In the genomic region with DNA sequence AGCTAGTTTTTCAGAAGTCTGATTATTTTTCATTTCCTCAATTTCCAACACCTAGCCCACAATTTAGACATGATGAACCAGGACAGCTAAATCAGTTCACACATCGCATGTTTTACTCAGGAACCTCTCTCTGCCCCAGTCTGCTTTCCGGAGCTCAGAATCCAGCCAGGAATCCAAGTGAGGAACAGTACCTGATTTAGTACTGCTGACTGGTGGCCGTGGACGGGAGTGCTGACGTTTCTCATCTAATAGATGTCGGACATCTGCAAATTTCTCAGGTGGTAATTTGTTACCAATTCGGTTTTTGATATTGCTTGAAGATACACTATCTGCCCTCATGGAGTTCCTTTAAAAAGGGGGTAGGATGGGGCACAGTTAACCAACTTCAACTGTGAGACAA, we compare ENCODE assay signal across 34 cellular contexts. TPM values are rescaled to one million over a fixed set of nuclear protein-coding genes. Genes with fewer than 3 reads are reported as not detected.
DNase-seq lines count a peak whose midpoint lies in the region; ATAC-seq and TF ChIP-seq lines count a peak whose summit lies in the region.
"Had no signal": no experiment of that assay in that cellular context is flagged by ENCODE, and none has a peak within 500 bp of the region (broad histone marks: within the 10 kb centered on the region; RNA-seq: fewer than 3 reads in every experiment).

No MANE protein-coding gene starts in this region.

- H3K36me3 ChIP-seq in cardiac muscle cell: peaks cover 90% of the 10 kb centered on the region
- peaks cover 60% of the 10 kb centered on the region for H3K36me3 ChIP-seq in brain microvascular endothelial cell (replicated peaks)
- peaks cover 3% of the 10 kb centered on the region for H3K36me3 ChIP-seq in kidney epithelial cell (ENCODE audit: control insufficient read depth, insufficient read depth, low read length)

- POLR2A ChIA-PET in naive thymus-derived CD8-positive, alpha-beta T cell (lab: Charles Lee): no interaction called here

- peaks cover 4 to 90% (median 31%) of the 10 kb centered on the region in 3 donors for H3K36me3 Mint-ChIP-seq in naive thymus-derived CD8-positive, alpha-beta T cell

- no peaks in the 10 kb centered on the region for H3K4me1 ChIP-seq in cardiac muscle cell (ENCODE audit: low read depth)
- H3K4me1 ChIP-seq: pancreas, Peyer's patch had no signal

- H3K27me3 ChIP-seq in cardiac muscle cell (no peaks in the 10 kb centered on the region), brain microvascular endothelial cell (replicated peaks) (no peaks in the 10 kb centered on the region), kidney epithelial cell (ENCODE audit: control insufficient read depth, insufficient read depth, low read length) (no peaks in the 10 kb centered on the region)
- H3K27me3 ChIP-seq: pancreas, Peyer's patch, testis had no signal

- no peaks in the 10 kb centered on the region for H3K9me3 Mint-ChIP-seq in naive thymus-derived CD8-positive, alpha-beta T cell
- H3K9me3 Mint-ChIP-seq: activated CD4-positive, alpha-beta memory T cell treated with anti-CD3 and anti-CD28 coated beads for 36 hours; activated T-cell treated with anti-CD3 and anti-CD28 coated beads, Interleukin-2, amount 50 U/mL, for 72 hours; CD4-positive, alpha-beta T cell; effector memory CD8-positive, alpha-beta T cell; nephron progenitor cell; T-helper 2 cell treated with Interferon-gamma antibody and Interleukin-4, amounts not matched to agents 5 μg/mL and 100 μg/mL, for 36 hours had no signal

- no peak overlapping the region for H3K4me3 Mint-ChIP-seq in naive thymus-derived CD8-positive, alpha-beta T cell
- H3K4me3 Mint-ChIP-seq: activated CD4-positive, alpha-beta memory T cell treated with anti-CD3 and anti-CD28 coated beads for 36 hours; activated T-cell treated with anti-CD3 and anti-CD28 coated beads, Interleukin-2, amount 50 U/mL, for 72 hours; CD4-positive, alpha-beta T cell; effector memory CD8-positive, alpha-beta T cell; nephron progenitor cell; T-helper 2 cell treated with Interferon-gamma antibody and Interleukin-4, amounts not matched to agents 5 μg/mL and 100 μg/mL, for 36 hours had no signal

- peak overlapping the region in 1 of 10 donors; percentile 16 for H3K27ac Mint-ChIP-seq in naive thymus-derived CD8-positive, alpha-beta T cell
- H3K27ac Mint-ChIP-seq: activated CD4-positive, alpha-beta memory T cell treated with anti-CD3 and anti-CD28 coated beads for 36 hours; activated T-cell treated with anti-CD3 and anti-CD28 coated beads, Interleukin-2, amount 50 U/mL, for 72 hours; CD4-positive, alpha-beta T cell; T-helper 2 cell treated with Interferon-gamma antibody and Interleukin-4, amounts not matched to agents 5 μg/mL and 100 μg/mL, for 36 hours had no signal

- DNase-seq in cardiac muscle cell (ENCODE audit: low read depth in 1 of 2, low spot score in 1 of 2) (no peak), Right ventricle myocardium inferior (ENCODE audit: missing footprints) (no peak), brain microvascular endothelial cell (no peak), kidney epithelial cell (ENCODE audit: low read depth) (no peak), superior temporal gyrus (ENCODE audit: extremely low spot score) (peak; percentile 20), DMS153 treated with DMSO at 0.1 percent for 48 hours (lab: John Stamatoyannopoulos, UW; ENCODE audit: unreplicated experiment) (no peak)
- DNase-seq in naive thymus-derived CD8-positive, alpha-beta T cell: no peak
- DNase-seq: 8988T; activated CD4-positive, alpha-beta memory T cell treated with anti-CD3 and anti-CD28 coated beads for 36 hours; activated CD4-positive, alpha-beta T cell treated with anti-CD3 and anti-CD28 coated beads for 1 hour; activated naive CD4-positive, alpha-beta T cell treated with Interleukin-2 at 50 U/mL for 16 hours; activated T-cell treated with anti-CD3 and anti-CD28 coated beads, Interleukin-2, amount 50 U/mL, for 72 hours; CD4-positive, alpha-beta T cell; cortex of kidney; effector memory CD8-positive, alpha-beta T cell; EL; foreskin melanocyte; H7; kidney glomerular epithelial cell; mucosa of descending colon; NCI-H146; NCI-H446; NCI-H774; nephron progenitor cell; pancreas; Peyer's patch; retina; SIG-M5; stimulated activated CD4-positive, alpha-beta T cell treated with anti-CD3 and anti-CD28 coated beads, Interleukin-1b, Interleukin-23, amount 100 ng/mL, for 48 hours; stimulated activated naive CD8-positive, alpha-beta T cell treated with anti-CD3 and anti-CD28 coated beads, Interleukin-15, Interleukin-2, amounts not matched to agents 100 U/mL and 50 U/mL, for 24 hours; testis had no signal

- no peak overlapping the region for H3K4me3 ChIP-seq in cardiac muscle cell
- no peak overlapping the region for H3K4me3 ChIP-seq in brain microvascular endothelial cell (ENCODE audit: low read depth, low read length)
- no peak overlapping the region for H3K4me3 ChIP-seq in kidney epithelial cell (ENCODE audit: low read depth, low read length)
- H3K4me3 ChIP-seq: mucosa of descending colon, pancreas, Peyer's patch, testis had no signal

- in situ Hi-C loops in brain microvascular endothelial cell (cut with HindIII; ENCODE audit: low pct_ligation_motif_present, low sequenced_read_pairs): no loop called here

- H3K4me1 Mint-ChIP-seq in naive thymus-derived CD8-positive, alpha-beta T cell: peaks cover 0 to 4% (median 0%) of the 10 kb centered on the region in 4 donors

- H3K9me3 ChIP-seq in cardiac muscle cell (ENCODE audit: low read depth): no peaks in the 10 kb centered on the region
- H3K9me3 ChIP-seq: mucosa of descending colon, pancreas, Peyer's patch, testis had no signal

- H3K27me3 Mint-ChIP-seq in naive thymus-derived CD8-positive, alpha-beta T cell: no peaks in the 10 kb centered on the region
- H3K27me3 Mint-ChIP-seq: activated CD4-positive, alpha-beta memory T cell treated with anti-CD3 and anti-CD28 coated beads for 36 hours; CD4-positive, alpha-beta T cell; effector memory CD8-positive, alpha-beta T cell had no signal

- TF ChIP-seq CTCF in cardiac muscle cell (IDR thresholded peaks at IDR 0.05; ENCODE audit: low read depth, low read length) (no peak), brain microvascular endothelial cell (IDR thresholded peaks at IDR 0.05; ENCODE audit: low read depth, low read length, missing control alignments) (peak; percentile 55), kidney epithelial cell (IDR thresholded peaks at IDR 0.05; ENCODE audit: insufficient read depth, low read length, poor library complexity, severe bottlenecking) (peak; percentile 2)

- H3K27ac ChIP-seq in cardiac muscle cell: peak overlapping the region; percentile 58
- H3K27ac ChIP-seq in brain microvascular endothelial cell: no peak overlapping the region
- H3K27ac ChIP-seq: pancreas, Peyer's patch, testis had no signal

- intact Hi-C loops in Right ventricle myocardium inferior (cut with DNase I): no loop called here

- no peak for ATAC-seq in Right ventricle myocardium inferior
- ATAC-seq in naive thymus-derived CD8-positive, alpha-beta T cell: no peak
- ATAC-seq in HG02678 (IDR thresholded peaks at IDR 0.05; ENCODE audit: unreplicated experiment): no peak
- ATAC-seq: activated T-cell treated with anti-CD3 and anti-CD28 coated beads, Interleukin-2, amount 50 U/mL, for 72 hours; effector memory CD8-positive, alpha-beta T cell; esophagus mucosa; mucosa of descending colon; pancreas; stimulated activated naive CD8-positive, alpha-beta T cell treated with anti-CD3 and anti-CD28 coated beads, Interleukin-15, Interleukin-2, amounts not matched to agents 100 U/mL and 50 U/mL, for 24 hours had no signal

RNA-seq across cellular contexts. Expression of a gene that starts 14.9 kb away (rescaled TPM):
- total RNA-seq in cardiac muscle cell (15.6 and 18.1 TPM in 2 replicates), Right ventricle myocardium inferior (17.6 TPM), kidney epithelial cell (24.7 and 29.7 TPM in 2 replicates)
- polyA plus RNA-seq in cardiac muscle cell: 66.1 and 86.6 TPM in 2 replicates
- total RNA-seq in naive thymus-derived CD8-positive, alpha-beta T cell: 10 to 100 TPM; 24.5 to 26.8 TPM
- polyA plus RNA-seq in naive thymus-derived CD8-positive, alpha-beta T cell: 10 to 100 TPM; 52.7 to 58.1 (median 55.6) TPM

RNA-seq across cellular contexts. Expression of a gene that starts 30.1 kb away (rescaled TPM):
- total RNA-seq in cardiac muscle cell: 16.8 and 32.2 TPM in 2 replicates
- polyA plus RNA-seq in cardiac muscle cell: 27.0 and 59.0 TPM in 2 replicates
- 15.3 TPM for total RNA-seq in Right ventricle myocardium inferior
- total RNA-seq in kidney epithelial cell: 26.1 and 29.1 TPM in 2 replicates
- total RNA-seq in naive thymus-derived CD8-positive, alpha-beta T cell: 10 to 100 TPM; 51.1 to 52.0 TPM
- polyA plus RNA-seq in naive thymus-derived CD8-positive, alpha-beta T cell: 10 to 100 TPM in 1 of 3 donors, 1 to 10 TPM in 2; 9.3 to 15.5 (median 9.3) TPM
